8 cellular contexts compared by ENCODE assay signal in the genomic region with DNA sequence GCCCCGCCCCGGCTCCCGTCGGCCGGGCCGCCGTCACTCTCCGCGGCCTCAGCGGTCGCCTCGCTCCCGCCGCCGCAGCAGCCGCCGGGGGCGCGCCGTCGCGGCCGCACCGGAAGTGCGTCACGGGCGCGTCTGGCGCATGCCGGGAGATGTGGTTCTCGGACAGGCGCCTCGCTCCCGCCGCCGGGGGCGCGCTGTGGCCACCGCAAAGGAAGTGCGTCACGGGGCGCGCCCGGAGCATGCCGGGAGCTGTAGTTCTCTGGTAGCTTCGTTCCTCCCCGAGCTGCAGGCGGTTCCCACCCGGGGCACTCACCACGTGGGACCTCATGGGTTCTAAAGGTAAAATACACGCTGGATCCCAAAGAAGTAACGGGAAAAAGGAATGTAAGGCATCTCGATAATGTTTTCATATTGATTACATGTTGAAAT. TPM values are rescaled to one million over a fixed set of nuclear protein-coding genes. Genes with fewer than 3 reads are reported as not detected.
DNase-seq lines count a peak whose midpoint lies in the region; ATAC-seq, FAIRE-seq and TF ChIP-seq lines count a peak whose summit lies in the region.

A gene with protein sequence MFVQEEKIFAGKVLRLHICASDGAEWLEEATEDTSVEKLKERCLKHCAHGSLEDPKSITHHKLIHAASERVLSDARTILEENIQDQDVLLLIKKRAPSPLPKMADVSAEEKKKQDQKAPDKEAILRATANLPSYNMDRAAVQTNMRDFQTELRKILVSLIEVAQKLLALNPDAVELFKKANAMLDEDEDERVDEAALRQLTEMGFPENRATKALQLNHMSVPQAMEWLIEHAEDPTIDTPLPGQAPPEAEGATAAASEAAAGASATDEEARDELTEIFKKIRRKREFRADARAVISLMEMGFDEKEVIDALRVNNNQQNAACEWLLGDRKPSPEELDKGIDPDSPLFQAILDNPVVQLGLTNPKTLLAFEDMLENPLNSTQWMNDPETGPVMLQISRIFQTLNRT (minus strand): TSS at position 97 of the 429 bp plus-strand sequence. CDS start 211 bp downstream, outside the sequence.

- peak; percentile 32 for TF ChIP-seq POLR2A in endothelial cell of umbilical vein (IDR thresholded peaks at IDR 0.05; ENCODE audit: low read depth, low read length)

- H3K4me3 ChIP-seq in OCI-LY1 (ENCODE audit: low read depth, low read length, poor library complexity, severe bottlenecking) (peak within 1 kb of the TSS; percentile 87), endothelial cell of umbilical vein (replicated peaks in 1 of 3; ENCODE audit: insufficient read depth in 1 of 3, low read depth in 1 of 3, low read length in 3 of 3) (peak within 1 kb of the TSS; percentile 71 to 97 (median 78))

- in situ Hi-C loops in Caki2 (cut with HindIII; ENCODE audit: low pct_unique_long_range_greater_than_20kb, low sequenced_read_pairs), result no loop called here

- peak; percentile 75 for ATAC-seq in GM21526 (IDR thresholded peaks at IDR 0.05; ENCODE audit: low FRiP score, unreplicated experiment)

- FAIRE-seq in endothelial cell of umbilical vein (lab: Jason Lieb, UNC), result peak; percentile 93

- H3K27ac ChIP-seq in OCI-LY1 (ENCODE audit: low read depth, low read length, poor library complexity, severe bottlenecking), result peak within 1 kb of the TSS; percentile 16
- no peak within 1 kb of the TSS for H3K27ac ChIP-seq in endothelial cell of umbilical vein (ENCODE audit: insufficient read depth, low read depth, low read length)

- intact Hi-C loops in endothelial cell of umbilical vein (cut with micrococcal nuclease), result loop anchor here (2.0 to 10.0 kb wide), 6 partner anchors 54 to 359 kb away; a partner anchor contains a TSS

- TF ChIP-seq CTCF in OCI-LY1 (IDR thresholded peaks at IDR 0.05; ENCODE audit: low read length), result no peak
- TF ChIP-seq CTCF in endothelial cell of umbilical vein (IDR thresholded peaks at IDR 0.05; ENCODE audit: extremely low read depth in 1 of 2, insufficient read depth in 1 of 2, low read depth in 1 of 2, low read length in 2 of 2), result peak; percentile 27 to 60

- H4K20me1 ChIP-seq in OCI-LY1 (ENCODE audit: insufficient read depth, low read length), result no peaks in the 10 kb centered on the region
- H4K20me1 ChIP-seq in endothelial cell of umbilical vein (replicated peaks; ENCODE audit: control insufficient read depth, extremely low read depth, insufficient read depth, low read length), result no peaks in the 10 kb centered on the region

- 0 out of 2 replicates have a peak, but pooled peaks cover 16% of the 10 kb centered on the region for H3K79me2 ChIP-seq in OCI-LY1 (ENCODE audit: insufficient read depth, low read length)
- H3K79me2 ChIP-seq in endothelial cell of umbilical vein (ENCODE audit: control insufficient read depth, insufficient read depth, low read length), result peaks cover 22% of the 10 kb centered on the region

- no peaks in the 10 kb centered on the region for H3K9me2 ChIP-seq in OCI-LY1 (ENCODE audit: low read depth, low read length)

- CTCF ChIA-PET in endothelial cell of umbilical vein (lab: Charles Lee), result interaction anchor here (0.9 to 2.8 kb wide), 12 partner anchors 9 to 243 kb away, joined by 3 to 20 read pairs (median 4); a partner anchor contains a TSS

- no TSS peak for BruUV-seq in endothelial cell of umbilical vein (replicated peaks; lab: Mats Ljungman, UMichigan)

- dilution Hi-C loops in endothelial cell of umbilical vein (cut with MboI; ENCODE audit: extremely low pct_ligation_motif_present, low sequenced_read_pairs), result no loop called here

- H3K4me2 ChIP-seq in OCI-LY1 (ENCODE audit: low read length) (peak within 1 kb of the TSS; percentile 91), endothelial cell of umbilical vein (ENCODE audit: insufficient read depth, low read length) (peak within 1 kb of the TSS; percentile 83)

- H3K27me3 ChIP-seq in OCI-LY1 (ENCODE audit: insufficient read depth, low read length), result no peaks in the 10 kb centered on the region
- no peaks in the 10 kb centered on the region for H3K27me3 ChIP-seq in endothelial cell of umbilical vein (ENCODE audit: control insufficient read depth in 2 of 2, insufficient read depth in 2 of 2, low read length in 2 of 2)

- H3K9ac ChIP-seq in OCI-LY1 (ENCODE audit: low read length) (peak within 1 kb of the TSS; percentile 82), endothelial cell of umbilical vein (replicated peaks; ENCODE audit: extremely low read depth, insufficient read depth, low read length) (peak within 1 kb of the TSS; percentile 55)

- H3K4me1 ChIP-seq in OCI-LY1 (ENCODE audit: insufficient read depth, low read length, severe bottlenecking) (peaks cover 19% of the 10 kb centered on the region), endothelial cell of umbilical vein (ENCODE audit: control insufficient read depth, extremely low read depth, insufficient read depth, low read length) (peaks cover 8% of the 10 kb centered on the region)

- no peaks in the 10 kb centered on the region for H3K9me1 ChIP-seq in endothelial cell of umbilical vein (replicated peaks; ENCODE audit: control insufficient read depth, extremely low read depth, insufficient read depth, low read length)

- POLR2A ChIA-PET in endothelial cell of umbilical vein (lab: Charles Lee), result no interaction called here

- H2AFZ ChIP-seq in OCI-LY1 (ENCODE audit: low read length) (no peak within 1 kb of the TSS), endothelial cell of umbilical vein (ENCODE audit: low read depth, low read length) (peak within 1 kb of the TSS; percentile 80)

- DNase-seq in Caki2 (ENCODE audit: low read depth), result peak; percentile 93
- DNase-seq in HuH-7.5 (ENCODE audit: low spot score), result peak; percentile 99
- peak; percentile 97 for DNase-seq in activated CD8-positive, alpha-beta memory T cell treated with anti-CD3 and anti-CD28 coated beads, Interleukin-2, amount 50 U/mL, for 48 hours
- DNase-seq in endothelial cell of umbilical vein (ENCODE audit: low read depth, low spot score), result peak; percentile 95
- peak; percentile 96 for DNase-seq in midbrain (lab: John Stamatoyannopoulos, UW)
- peak; percentile 95 to 97 for DNase-seq in stimulated activated CD8-positive, alpha-beta memory T cell treated with anti-CD3 and anti-CD28 coated beads, Interleukin-15, amount 100 ng/mL, for 48 hours (ENCODE audit: low read depth in 2 of 2)

- peaks cover 5% of the 10 kb centered on the region; the same call in 1 of the 2 replicates for H3K36me3 ChIP-seq in OCI-LY1 (ENCODE audit: insufficient read depth, low read length)
- H3K36me3 ChIP-seq in endothelial cell of umbilical vein (ENCODE audit: control insufficient read depth in 2 of 2, extremely low read depth in 1 of 2, insufficient read depth in 2 of 2, low read length in 2 of 2), result no peaks in the 10 kb centered on the region

- H3K9me3 ChIP-seq in OCI-LY1 (ENCODE audit: low read length) (no peaks in the 10 kb centered on the region), endothelial cell of umbilical vein (replicated peaks; ENCODE audit: control insufficient read depth, insufficient read depth, low read length) (no peaks in the 10 kb centered on the region)

- no peaks in the 10 kb centered on the region for H3F3A ChIP-seq in OCI-LY1 (ENCODE audit: insufficient read depth, low read length)

TF ChIP-seq in endothelial cell of umbilical vein, 7 proteins besides CTCF, POLR2A, EP300 and RAD21:
- TF ChIP-seq POLR2AphosphoS5 (IDR thresholded peaks at IDR 0.05; ENCODE audit: insufficient read depth, low read depth, low read length) (peak; percentile 58), EZH2 (IDR thresholded peaks at IDR 0.05; ENCODE audit: borderline replicate concordance, low read depth, low read length, severe bottlenecking) (no peak), JUN (IDR thresholded peaks at IDR 0.05; ENCODE audit: borderline replicate concordance, insufficient read depth, insufficient read length, low read depth) (no peak)
- TF ChIP-seq, protein P1, sequence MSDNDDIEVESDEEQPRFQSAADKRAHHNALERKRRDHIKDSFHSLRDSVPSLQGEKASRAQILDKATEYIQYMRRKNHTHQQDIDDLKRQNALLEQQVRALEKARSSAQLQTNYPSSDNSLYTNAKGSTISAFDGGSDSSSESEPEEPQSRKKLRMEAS (IDR thresholded peaks at IDR 0.05; ENCODE audit: insufficient read depth, insufficient read length), result peak; percentile 52

RNA-seq across cellular contexts. Expression of the gene that starts here (rescaled TPM):
- 72.0 and 81.4 TPM in 2 replicates for total RNA-seq in Caki2 (2014; rRNA removed; shearing (Covaris generic); ENCODE audit: low replicate concordance)
- 36.5 and 39.5 TPM in 2 replicates for total RNA-seq in endothelial cell of umbilical vein
- 56.6 and 56.7 TPM in 2 replicates for polyA plus RNA-seq in endothelial cell of umbilical vein
- polyA plus RNA-seq in endothelial cell of umbilical vein (2011; cell fraction: cytosol; rRNA removed), result 47.6 and 49.4 TPM in 2 replicates
- 73.5 and 74.6 TPM in 2 replicates for polyA plus RNA-seq in endothelial cell of umbilical vein (2011; cell fraction: nucleus; rRNA removed)
- polyA plus RNA-seq in endothelial cell of umbilical vein (2012), result 32.0 and 33.4 TPM in 2 replicates
- polyA minus RNA-seq in endothelial cell of umbilical vein, result 33.8 and 40.7 TPM in 2 replicates
- polyA minus RNA-seq in endothelial cell of umbilical vein (2011; cell fraction: cytosol; rRNA and poly(A)+ RNA removed), result 29.9 TPM
- 9.7 and 10.6 TPM in 2 replicates for polyA minus RNA-seq in endothelial cell of umbilical vein (2011; cell fraction: nucleus; rRNA and poly(A)+ RNA removed)
